In genomic region chr20:30488941-30489601, GRCh38 we compare ENCODE assay signal across 13 cellular contexts.
"Had no signal": no experiment of that assay in that cellular context is flagged by ENCODE, and none has a peak within 500 bp of the region (broad histone marks: within the 10 kb centered on the region; RNA-seq: fewer than 3 reads in every experiment).

No MANE protein-coding gene starts in this region.

- H3K9me3 ChIP-seq: lower lobe of right lung, right atrium auricular region had no signal

- H3K4me1 ChIP-seq: foreskin keratinocyte, lower lobe of right lung, right atrium auricular region, upper lobe of left lung had no signal

- H3K4me3 ChIP-seq: lower lobe of right lung, right atrium auricular region, upper lobe of left lung had no signal

- H3K36me3 ChIP-seq: lower lobe of right lung, right atrium auricular region, upper lobe of left lung had no signal

- DNase-seq: activated CD4-positive, alpha-beta T cell treated with anti-CD3 and anti-CD28 coated beads for 1 hour; activated gamma-delta T cell; amniotic stem cell; foreskin keratinocyte; lower lobe of right lung; stimulated activated CD4-positive, alpha-beta T cell treated with anti-CD3 and anti-CD28 coated beads, Interleukin-2, amount 100 ng/mL, for 48 hours had no signal

- H3K4me3 Mint-ChIP-seq: activated naive CD4-positive, alpha-beta T cell treated with anti-CD3 and anti-CD28 coated beads, Interleukin-2, amount 50 U/mL, for 24 hours; natural killer cell treated with Interleukin-12 subunit alpha and Interleukin-12 subunit beta and Interleukin-15 and Interleukin-18, amount 100 ng/mL, for 72 hours; stimulated activated naive CD8-positive, alpha-beta T cell treated with anti-CD3 and anti-CD28 coated beads, Interleukin-15, Interleukin-2, amounts not matched to agents 100 ng/mL and 50 ng/mL, for 24 hours; T-helper 1 cell treated with Interleukin-12 subunit alpha and Interleukin-12 subunit beta and Interleukin-4 antibody, amounts not matched to agents 30 μg/mL and 1 μg/mL, for 36 hours had no signal

- H3K4me1 Mint-ChIP-seq: activated naive CD4-positive, alpha-beta T cell treated with anti-CD3 and anti-CD28 coated beads, Interleukin-2, amount 50 U/mL, for 24 hours had no signal

- H3K27me3 ChIP-seq: foreskin keratinocyte had no signal

- H3K27ac Mint-ChIP-seq: activated naive CD4-positive, alpha-beta T cell treated with anti-CD3 and anti-CD28 coated beads, Interleukin-2, amount 50 U/mL, for 24 hours; natural killer cell treated with Interleukin-12 subunit alpha and Interleukin-12 subunit beta and Interleukin-15 and Interleukin-18, amount 100 ng/mL, for 72 hours; stimulated activated naive CD8-positive, alpha-beta T cell treated with anti-CD3 and anti-CD28 coated beads, Interleukin-15, Interleukin-2, amounts not matched to agents 100 ng/mL and 50 ng/mL, for 24 hours; T-helper 1 cell treated with Interleukin-12 subunit alpha and Interleukin-12 subunit beta and Interleukin-4 antibody, amounts not matched to agents 30 μg/mL and 1 μg/mL, for 36 hours had no signal

- H3K27ac ChIP-seq: epithelial cell of prostate, foreskin keratinocyte, lower lobe of right lung, right atrium auricular region, upper lobe of left lung had no signal

- H3K27me3 Mint-ChIP-seq: natural killer cell treated with Interleukin-12 subunit alpha and Interleukin-12 subunit beta and Interleukin-15 and Interleukin-18, amount 100 ng/mL, for 72 hours; stimulated activated naive CD8-positive, alpha-beta T cell treated with anti-CD3 and anti-CD28 coated beads, Interleukin-15, Interleukin-2, amounts not matched to agents 100 ng/mL and 50 ng/mL, for 24 hours had no signal
